10 cellular contexts compared by ENCODE assay signal in the genomic region with DNA sequence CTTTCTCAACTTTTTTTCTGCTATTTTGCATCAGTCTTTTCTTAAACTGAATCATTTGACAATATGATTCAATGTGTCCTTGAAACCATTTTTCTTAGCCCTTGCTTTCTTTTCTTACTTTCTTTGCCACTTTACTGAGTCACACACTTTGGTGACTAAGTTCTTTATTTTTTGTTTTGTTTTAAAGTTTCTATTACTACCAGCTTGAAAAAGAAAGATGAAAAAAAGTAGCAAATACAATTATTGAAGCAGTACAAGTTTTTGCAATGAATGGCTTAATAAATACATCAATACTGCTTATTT.
DNase-seq lines count a peak whose midpoint lies in the region; ATAC-seq, FAIRE-seq and TF ChIP-seq lines count a peak whose summit lies in the region.
"Had no signal": no experiment of that assay in that cellular context is flagged by ENCODE, and none has a peak within 500 bp of the region (broad histone marks: within the 10 kb centered on the region; RNA-seq: fewer than 3 reads in every experiment).

No MANE protein-coding gene starts in this region.

- FAIRE-seq in GM12892 (lab: Jason Lieb, UNC) = no peak

- H3K36me3 Mint-ChIP-seq in activated T-cell treated with anti-CD3 and anti-CD28 coated beads, Interleukin-2, amount 50 U/mL, for 4 hours (ENCODE audit: insufficient read depth) = peaks cover 55% of the 10 kb centered on the region

- no peaks in the 10 kb centered on the region for H3K27me3 Mint-ChIP-seq in activated T-cell treated with anti-CD3 and anti-CD28 coated beads, Interleukin-2, amount 50 U/mL, for 4 hours (ENCODE audit: low read depth)

- peaks cover 73% of the 10 kb centered on the region for H3K4me1 ChIP-seq in effector memory CD4-positive, alpha-beta T cell (ENCODE audit: control insufficient read depth, insufficient read depth, low read length, poor library complexity, severe bottlenecking)

- DNase-seq in activated T-cell treated with anti-CD3 and anti-CD28 coated beads, Interleukin-2, amount 50 U/mL, for 4 hours = no peak
- no peak for DNase-seq in activated T-cell treated with anti-CD3 and anti-CD28 coated beads, Interleukin-2, amount 50 U/mL, for 1 hour
- no peak for DNase-seq in effector memory CD4-positive, alpha-beta T cell
- DNase-seq in middle frontal gyrus (ENCODE audit: extremely low spot score, low spot score) = no peak
- no peak for DNase-seq in GM12892 (ENCODE audit: insufficient read length)
- DNase-seq in ecto neural progenitor cell (ENCODE audit: low spot score) = no peak
- DNase-seq: activated CD4-positive, CD25-positive, alpha-beta regulatory T cell; NCI-H187 had no signal

- H3K4me1 Mint-ChIP-seq in activated T-cell treated with anti-CD3 and anti-CD28 coated beads, Interleukin-2, amount 50 U/mL, for 4 hours (ENCODE audit: low read depth) = peaks cover 92% of the 10 kb centered on the region

- no peaks in the 10 kb centered on the region for H3K27me3 ChIP-seq in effector memory CD4-positive, alpha-beta T cell (replicated peaks; ENCODE audit: control insufficient read depth, insufficient read depth, low read length, poor library complexity, severe bottlenecking)

- TF ChIP-seq POLR2A in GM12892 (IDR thresholded peaks at IDR 0.05; ENCODE audit: low read depth, low read length) = no peak

- H3K9me3 Mint-ChIP-seq in activated T-cell treated with anti-CD3 and anti-CD28 coated beads, Interleukin-2, amount 50 U/mL, for 4 hours = no peaks in the 10 kb centered on the region

- peaks cover 8% of the 10 kb centered on the region for H3K36me3 ChIP-seq in effector memory CD4-positive, alpha-beta T cell (ENCODE audit: control insufficient read depth, insufficient read depth, low read length)

- peak; percentile 38 to 46 for ATAC-seq in activated T-cell treated with anti-CD3 and anti-CD28 coated beads, Interleukin-2, amount 50 U/mL, for 4 hours
- peak; percentile 18 for ATAC-seq in HG03558 (IDR thresholded peaks at IDR 0.05; ENCODE audit: extremely low read depth, unreplicated experiment)

- H3K4me3 Mint-ChIP-seq in activated T-cell treated with anti-CD3 and anti-CD28 coated beads, Interleukin-2, amount 50 U/mL, for 4 hours = peak overlapping the region; percentile 73

- H3K4me3 ChIP-seq in effector memory CD4-positive, alpha-beta T cell (ENCODE audit: insufficient read depth, low read depth, low read length, poor library complexity, severe bottlenecking) = no peak overlapping the region

- no peaks in the 10 kb centered on the region for H3K9me3 ChIP-seq in effector memory CD4-positive, alpha-beta T cell (ENCODE audit: control insufficient read depth, low read length)

- H3K27ac ChIP-seq in effector memory CD4-positive, alpha-beta T cell (ENCODE audit: insufficient read depth, low read length, poor library complexity, severe bottlenecking) = peak overlapping the region; percentile 77
- H3K27ac ChIP-seq in temporal lobe (ENCODE audit: low read depth, low read length) = peak overlapping the region; percentile 31
